Comparison of ENCODE assay signal across 8 cellular contexts in genomic region chr18:3665780-3666525, GRCh38.
DNase-seq lines count a peak whose midpoint lies in the region; ATAC-seq and TF ChIP-seq lines count a peak whose summit lies in the region.

No MANE protein-coding gene starts in this region.

- no peak overlapping the region for H3K14ac ChIP-seq in neuronal stem cell (ENCODE audit: low read length)

- H3K9me3 ChIP-seq in gastroesophageal sphincter (no peaks in the 10 kb centered on the region), neuronal stem cell (replicated peaks in 1 of 2; ENCODE audit: control insufficient read depth in 2 of 2, insufficient read depth in 1 of 2, low read depth in 1 of 2, low read length in 2 of 2) (peaks cover 0 to 1% of the 10 kb centered on the region in 2 donors), stomach smooth muscle (ENCODE audit: control insufficient read depth in 2 of 2, low read length in 2 of 2) (no peaks in the 10 kb centered on the region)

- no peak for TF ChIP-seq POLR2A in gastroesophageal sphincter (IDR thresholded peaks at IDR 0.05)

- peak; percentile 69 for ATAC-seq in GM18502 (IDR thresholded peaks at IDR 0.05; ENCODE audit: poor library complexity, unreplicated experiment)
- ATAC-seq in gastroesophageal sphincter: peak; percentile 87

- TF ChIP-seq CTCF in LNCAP (IDR thresholded peaks at IDR 0.05) (peak; percentile 92), gastroesophageal sphincter (IDR thresholded peaks at IDR 0.05) (peak; percentile 90 to 99 (median 97))

- no peak overlapping the region for H3K18ac ChIP-seq in neuronal stem cell (ENCODE audit: low read length)

- H2BK15ac ChIP-seq in neuronal stem cell (ENCODE audit: low read length): no peak overlapping the region

- H2AFZ ChIP-seq in neuronal stem cell (ENCODE audit: low read length): peak overlapping the region; percentile 72

- no peak overlapping the region for H2BK120ac ChIP-seq in neuronal stem cell (ENCODE audit: low read depth, low read length)

- no peak overlapping the region for H2BK12ac ChIP-seq in neuronal stem cell (ENCODE audit: low read length)

- no peak overlapping the region for H3K4ac ChIP-seq in neuronal stem cell (ENCODE audit: low read length)

- TF ChIP-seq EP300 in gastroesophageal sphincter (IDR thresholded peaks at IDR 0.05): no peak

- DNase-seq in A172 (ENCODE audit: low spot score) (peak; percentile 88), SHP77 (lab: John Stamatoyannopoulos, UW) (peak; percentile 81 to 85), neuronal stem cell (ENCODE audit: low spot score) (peak; percentile 89)
- peak; percentile 61 for DNase-seq in activated gamma-delta T cell treated with anti-CD3 and anti-CD28 coated beads, Interleukin-2, amount 50 U/mL, for 16 hours (ENCODE audit: low read depth)

- no peaks in the 10 kb centered on the region for H3K36me3 ChIP-seq in gastroesophageal sphincter
- H3K36me3 ChIP-seq in neuronal stem cell (replicated peaks in 1 of 2; ENCODE audit: control insufficient read depth in 2 of 2, insufficient read depth in 2 of 2, low read length in 2 of 2): no peaks in the 10 kb centered on the region
- no peaks in the 10 kb centered on the region for H3K36me3 ChIP-seq in stomach smooth muscle (ENCODE audit: control insufficient read depth in 2 of 2, insufficient read depth in 2 of 2, low read length in 2 of 2)

- H3K27ac ChIP-seq in gastroesophageal sphincter (peak overlapping the region in 3 of 4 donors; percentile 52 to 73 (median 64)), neuronal stem cell (replicated peaks; ENCODE audit: low read length) (peak overlapping the region; percentile 80), stomach smooth muscle (ENCODE audit: low read length) (peak overlapping the region; percentile 74)

- H4K8ac ChIP-seq in neuronal stem cell (ENCODE audit: low read depth, low read length): no peak overlapping the region

- H3K4me3 ChIP-seq in gastroesophageal sphincter: peak overlapping the region; percentile 2 to 37
- H3K4me3 ChIP-seq in neuronal stem cell (ENCODE audit: low read length in 2 of 2): peak overlapping the region in 1 of 2 donors; percentile 19
- peak overlapping the region; percentile 60 to 65 for H3K4me3 ChIP-seq in stomach smooth muscle (ENCODE audit: low read length in 2 of 2)

- H2AK5ac ChIP-seq in neuronal stem cell (ENCODE audit: low read depth, low read length): no peak overlapping the region

- H3K79me1 ChIP-seq in neuronal stem cell (ENCODE audit: low read depth, low read length): no peaks in the 10 kb centered on the region

- peak overlapping the region; percentile 37 for H3K4me2 ChIP-seq in neuronal stem cell (ENCODE audit: insufficient read depth, low read length, poor library complexity, severe bottlenecking)

- peaks cover 0 to 14% (median 0%) of the 10 kb centered on the region in 3 donors for H3K4me1 ChIP-seq in gastroesophageal sphincter
- H3K4me1 ChIP-seq in neuronal stem cell (ENCODE audit: control insufficient read depth in 2 of 2, insufficient read depth in 1 of 2, low read depth in 1 of 2, low read length in 2 of 2): peaks cover 0 to 20% of the 10 kb centered on the region in 2 donors
- peaks cover 4% of the 10 kb centered on the region for H3K4me1 ChIP-seq in stomach smooth muscle (ENCODE audit: control insufficient read depth, insufficient read depth, low read length)

- H4K91ac ChIP-seq in neuronal stem cell (ENCODE audit: low read depth, low read length, poor library complexity): no peak overlapping the region

- H3K9ac ChIP-seq in neuronal stem cell (ENCODE audit: low read depth, low read length, poor library complexity) (no peak overlapping the region), stomach smooth muscle (ENCODE audit: low read length in 2 of 2) (peak overlapping the region; percentile 55 to 59)

- 1 to 6% methylated on average over 10 to 14 of the region's 20 CpGs for WGBS in gastroesophageal sphincter (ENCODE audit: low coverage in 1 of 2), 2 donors
- no CpG with 5 or more reads among the region's 20 CpGs for WGBS in neuronal stem cell (ENCODE audit: extremely low coverage in 2 of 2, insufficient read length in 2 of 2, insufficient replicate concordance in 1 of 2), 2 donors

- no peak overlapping the region for H2BK5ac ChIP-seq in neuronal stem cell (ENCODE audit: low read length)

- no peak overlapping the region for H3K23ac ChIP-seq in neuronal stem cell (ENCODE audit: low read depth, low read length, poor library complexity)

- H3K27me3 ChIP-seq in gastroesophageal sphincter (no peaks in the 10 kb centered on the region), neuronal stem cell (ENCODE audit: control insufficient read depth in 3 of 3, insufficient read depth in 3 of 3, low read depth in 1 of 3, low read length in 3 of 3) (no peaks in the 10 kb centered on the region), stomach smooth muscle (ENCODE audit: control insufficient read depth in 1 of 2, insufficient read depth in 2 of 2, low read length in 2 of 2) (no peaks in the 10 kb centered on the region)
